8 cellular contexts compared by ENCODE assay signal in genomic region chr16:31487076-31487719, GRCh38. TPM values are rescaled to one million over a fixed set of nuclear protein-coding genes. Genes with fewer than 3 reads are reported as not detected.
DNase-seq lines count a peak whose midpoint lies in the region; ATAC-seq and TF ChIP-seq lines count a peak whose summit lies in the region.

No MANE protein-coding gene starts in this region.

- H2AFZ ChIP-seq in hepatocyte, result peak overlapping the region; percentile 29

- TF ChIP-seq CTCF in WERI-Rb-1 (IDR thresholded peaks at IDR 0.05; ENCODE audit: low read depth, low read length), result no peak
- TF ChIP-seq CTCF in hepatocyte (IDR thresholded peaks at IDR 0.05; ENCODE audit: poor library complexity), result no peak

- peak overlapping the region; percentile 52 for H3K4me3 ChIP-seq in WERI-Rb-1 (ENCODE audit: low read depth, low read length)
- H3K4me3 ChIP-seq in hepatocyte, result peak overlapping the region; percentile 46
- H3K4me3 ChIP-seq in skeletal muscle tissue (ENCODE audit: low read length in 3 of 3), result peak overlapping the region; percentile 62 to 73 (median 63)

- H3K9me3 ChIP-seq in WERI-Rb-1 (ENCODE audit: severe bottlenecking), result no peaks in the 10 kb centered on the region
- H3K9me3 ChIP-seq in hepatocyte (ENCODE audit: low read depth), result no peaks in the 10 kb centered on the region
- no peaks in the 10 kb centered on the region for H3K9me3 ChIP-seq in skeletal muscle tissue (ENCODE audit: control insufficient read depth in 3 of 3, low read length in 3 of 3)

- no peaks in the 10 kb centered on the region for H3K79me2 ChIP-seq in hepatocyte

- no peaks in the 10 kb centered on the region for H3K27me3 ChIP-seq in WERI-Rb-1 (ENCODE audit: insufficient read depth, low read depth, severe bottlenecking)
- H3K27me3 ChIP-seq in hepatocyte, result no peaks in the 10 kb centered on the region
- peaks cover 42 to 47% (median 43%) of the 10 kb centered on the region in 3 donors for H3K27me3 ChIP-seq in skeletal muscle tissue (ENCODE audit: control insufficient read depth in 3 of 3, insufficient read depth in 3 of 3, low read length in 3 of 3)

- H3K27ac ChIP-seq in WERI-Rb-1 (0 out of 2 replicates have a peak overlapping the region, but pooled peaks have one; percentile 1), hepatocyte (no peak overlapping the region), skeletal muscle tissue (ENCODE audit: low read depth, low read length) (no peak overlapping the region)

- no peaks in the 10 kb centered on the region for H3K9me2 ChIP-seq in hepatocyte (replicated peaks; ENCODE audit: insufficient read depth)

- DNase-seq in WERI-Rb-1, result no peak
- no peak for DNase-seq in hepatocyte (ENCODE audit: low spot score)
- DNase-seq in NCI-H128 (lab: John Stamatoyannopoulos, UW; ENCODE audit: unreplicated experiment), result no peak
- no peak for DNase-seq in NCI-H1694 (lab: John Stamatoyannopoulos, UW)
- DNase-seq in NCI-H446 (lab: John Stamatoyannopoulos, UW), result no peak
- DNase-seq in NCI-H2227 treated with DMSO at 0.1 percent for 48 hours (lab: John Stamatoyannopoulos, UW), result no peak

- peak overlapping the region; percentile 95 for H3K4me2 ChIP-seq in hepatocyte

- H3K4me1 ChIP-seq in hepatocyte (ENCODE audit: insufficient read depth), result peaks cover 25% of the 10 kb centered on the region
- H3K4me1 ChIP-seq in skeletal muscle tissue (ENCODE audit: control insufficient read depth in 3 of 3, insufficient read depth in 3 of 3, low read length in 3 of 3), result peaks cover 15 to 21% (median 18%) of the 10 kb centered on the region in 3 donors

- peak overlapping the region; percentile 45 to 68 (median 51) for H3K9ac ChIP-seq in skeletal muscle tissue (ENCODE audit: low read depth in 1 of 3, low read length in 3 of 3)

- peak; percentile 4 for ATAC-seq in GM21619 (IDR thresholded peaks at IDR 0.05; ENCODE audit: unreplicated experiment)

- WGBS in hepatocyte (ENCODE audit: low lambda C conversion rate, missing lambda C conversion rate), result 12% methylated on average over 48 of the region's 48 CpGs

- H3K36me3 ChIP-seq in WERI-Rb-1 (0 out of 2 replicates have a peak, but pooled peaks cover 3% of the 10 kb centered on the region), hepatocyte (replicated peaks; ENCODE audit: insufficient read depth, low read depth) (no peaks in the 10 kb centered on the region), skeletal muscle tissue (ENCODE audit: control insufficient read depth in 3 of 3, insufficient read depth in 3 of 3, low read length in 3 of 3) (peaks cover 8 to 16% (median 9%) of the 10 kb centered on the region in 3 donors)

- H4K20me1 ChIP-seq in hepatocyte (ENCODE audit: insufficient read depth, poor library complexity, severe bottlenecking), result no peaks in the 10 kb centered on the region

RNA-seq across cellular contexts. Expression of gene SLC5A2, which starts 4.3 kb away (rescaled TPM):
- total RNA-seq in hepatocyte (2.3 and 2.5 TPM in 2 replicates), skeletal muscle tissue (not detected)
- 7.5 and 12.7 TPM in 2 replicates for polyA plus RNA-seq in hepatocyte

RNA-seq across cellular contexts. Expression of gene TGFB1I1, which starts 15.2 kb away (rescaled TPM):
- total RNA-seq in hepatocyte (14.5 and 15.7 TPM in 2 replicates), skeletal muscle tissue (30.8 TPM)
- 34.8 and 35.4 TPM in 2 replicates for polyA plus RNA-seq in hepatocyte

RNA-seq across cellular contexts. Expression of gene RUSF1, which starts 21.0 kb away (rescaled TPM):
- total RNA-seq in hepatocyte (75.2 and 77.2 TPM in 2 replicates), skeletal muscle tissue (30.8 TPM)
- polyA plus RNA-seq in hepatocyte, result 56.6 and 68.0 TPM in 2 replicates

RNA-seq across cellular contexts. Expression of gene ARMC5, which starts 27.9 kb away (rescaled TPM):
- total RNA-seq in hepatocyte (11.4 and 12.2 TPM in 2 replicates), skeletal muscle tissue (6.8 TPM)
- 19.4 and 19.6 TPM in 2 replicates for polyA plus RNA-seq in hepatocyte

RNA-seq across cellular contexts. Expression of gene AHSP, which starts 40.5 kb away (rescaled TPM):
- total RNA-seq in hepatocyte (not detected in 2 replicates), skeletal muscle tissue (150 TPM)
- polyA plus RNA-seq in hepatocyte, result not detected in 2 replicates
